ENCODE assay signal across 9 cellular contexts in genomic region chr14:69610020-69610858, GRCh38. TPM values are rescaled to one million over a fixed set of nuclear protein-coding genes. Genes with fewer than 3 reads are reported as not detected.
A peak's percentile ranks its signal among the peaks of the same experiment; 100 is the strongest.
DNase-seq lines count a peak whose midpoint lies in the region; ATAC-seq and TF ChIP-seq lines count a peak whose summit lies in the region.
"Had no signal": no experiment of that assay in that cellular context is flagged by ENCODE, and none has a peak within 500 bp of the region (broad histone marks: within the 10 kb centered on the region; RNA-seq: fewer than 3 reads in every experiment).

No MANE protein-coding gene starts in this region.

- peak overlapping the region; percentile 57 for H3K27ac ChIP-seq in RWPE2 (ENCODE audit: poor library complexity, severe bottlenecking)
- peak overlapping the region; percentile 86 to 100 (median 98) for H3K27ac ChIP-seq in esophagus muscularis mucosa (replicated peaks in 1 of 4)

- no peaks in the 10 kb centered on the region for H3K36me3 ChIP-seq in ES-I3 (ENCODE audit: insufficient read depth, low read length)
- no peaks in the 10 kb centered on the region for H3K36me3 ChIP-seq in RWPE2 (ENCODE audit: low read depth)
- no peaks in the 10 kb centered on the region for H3K36me3 ChIP-seq in esophagus muscularis mucosa

- 53% methylated on average over 7 of the region's 8 CpGs for whole genome bisulfite sequencing in esophagus muscularis mucosa

- intact Hi-C loops in esophagus muscularis mucosa (cut with DNase I): loop anchor here (5.0 kb wide), 2 partner anchors 37 to 157 kb away; partner anchors contain the start of gene SRSF5

- TF ChIP-seq EP300 in esophagus muscularis mucosa (IDR thresholded peaks at IDR 0.05): no peak

- H3K4me3 ChIP-seq in RWPE2 (ENCODE audit: severe bottlenecking): peak overlapping the region; percentile 100
- peak overlapping the region; percentile 83 to 91 (median 91) for H3K4me3 ChIP-seq in esophagus muscularis mucosa

- peak overlapping the region; percentile 70 for H3K9ac ChIP-seq in ES-I3 (ENCODE audit: low read depth, low read length)

- DNase-seq in RWPE2 (ENCODE audit: low spot score) (no peak), esophagus muscularis mucosa (ENCODE audit: extremely low spot score) (no peak), pons (ENCODE audit: low spot score) (peak; percentile 28), dermis blood vessel endothelial cell (no peak), NCI-H510A (lab: John Stamatoyannopoulos, UW) (no peak)

- H3K27me3 ChIP-seq in RWPE2 (ENCODE audit: insufficient read depth, poor library complexity, severe bottlenecking) (no peaks in the 10 kb centered on the region), esophagus muscularis mucosa (no peaks in the 10 kb centered on the region)

- no peaks in the 10 kb centered on the region; the same call in 1 of the 2 replicates for H3K9me3 ChIP-seq in ES-I3 (ENCODE audit: control insufficient read depth, insufficient read depth, low read length)
- no peaks in the 10 kb centered on the region for H3K9me3 ChIP-seq in RWPE2 (ENCODE audit: severe bottlenecking)
- H3K9me3 ChIP-seq in esophagus muscularis mucosa: no peaks in the 10 kb centered on the region

- H3K4me1 ChIP-seq in ES-I3 (ENCODE audit: insufficient read depth, low read length) (peaks cover 11% of the 10 kb centered on the region; the same call in 1 of the 2 replicates), RWPE2 (ENCODE audit: insufficient read depth, poor library complexity, severe bottlenecking) (peaks cover 17% of the 10 kb centered on the region), esophagus muscularis mucosa (peaks cover 35 to 43% (median 37%) of the 10 kb centered on the region in 4 donors)

- ATAC-seq in RWPE2 (ENCODE audit: low read depth): no peak
- ATAC-seq in GM21390 (IDR thresholded peaks at IDR 0.05; ENCODE audit: unreplicated experiment): no peak
- no peak for ATAC-seq in HG02642 (IDR thresholded peaks at IDR 0.05; ENCODE audit: poor library complexity, unreplicated experiment)

- TF ChIP-seq CTCF in RWPE2 (IDR thresholded peaks at IDR 0.05; ENCODE audit: poor library complexity, severe bottlenecking) (no peak), esophagus muscularis mucosa (IDR thresholded peaks at IDR 0.05) (no peak)

- TF ChIP-seq POLR2A in esophagus muscularis mucosa (IDR thresholded peaks at IDR 0.05; ENCODE audit: low read depth): no peak

RNA-seq across cellular contexts. Expression of gene SUSD6, which starts 1.2 kb away (rescaled TPM):
- total RNA-seq in esophagus muscularis mucosa: 10 to 100 TPM; 21.2 to 89.5 (median 43.5) TPM
- 15.5 and 19.6 TPM in 2 replicates for total RNA-seq in dermis blood vessel endothelial cell

RNA-seq across cellular contexts. Expression of gene CCDC177, which starts 35.6 kb away (rescaled TPM):
- total RNA-seq in esophagus muscularis mucosa (not detected), dermis blood vessel endothelial cell (not detected in 2 replicates)
- total RNA-seq: subcutaneous adipose tissue had no signal
